Comparison of ENCODE assay signal across 24 cellular contexts in the genomic region with DNA sequence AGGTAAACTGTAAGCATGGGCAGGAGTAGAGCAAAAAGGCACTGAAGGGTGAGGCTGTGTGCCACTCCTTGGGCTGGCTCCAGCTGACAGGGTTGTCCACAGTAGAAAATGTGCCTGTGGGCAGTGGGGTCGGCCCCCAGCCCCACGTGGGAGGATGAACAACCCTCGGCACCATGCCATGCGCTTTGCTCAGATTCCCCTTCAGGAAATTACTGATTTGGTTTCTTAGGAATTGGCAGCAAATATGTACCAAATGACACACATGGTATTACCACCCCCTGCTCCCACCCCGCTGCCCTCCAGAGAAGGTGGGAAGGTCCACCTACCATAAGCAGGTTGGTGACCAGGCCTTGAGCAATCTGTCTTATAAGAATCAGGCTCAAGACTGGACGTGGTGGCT.
"Had no signal": no experiment of that assay in that cellular context is flagged by ENCODE, and none has a peak within 500 bp of the region (broad histone marks: within the 10 kb centered on the region; RNA-seq: fewer than 3 reads in every experiment).

No MANE protein-coding gene starts in this region.

- H3K9me3 ChIP-seq: Peyer's patch, SJSA1 had no signal

- H3K27ac ChIP-seq: SJSA1 had no signal

- H3K27me3 ChIP-seq: Peyer's patch, SJSA1 had no signal

- H3K4me1 ChIP-seq: SJSA1 had no signal

- ATAC-seq: activated CD8-positive, alpha-beta T cell treated with anti-CD3 and anti-CD28 coated beads, Interleukin-2, amount 10 ng/mL, durations not matched to agents 7 days and 5 days; activated naive CD8-positive, alpha-beta T cell treated with anti-CD3 and anti-CD28 coated beads, Interleukin-2, amount 50 U/mL, for 24 hours; PC-3 had no signal

- H3K36me3 ChIP-seq: SJSA1 had no signal

- H3K4me3 ChIP-seq: Peyer's patch, SJSA1 had no signal

- DNase-seq: activated CD4-positive, alpha-beta T cell treated with anti-CD3 and anti-CD28 coated beads, Interleukin-2, amount 10 ng/mL, durations not matched to agents 7 days and 5 days; activated CD4-positive, alpha-beta T cell treated with anti-CD3 and anti-CD28 coated beads, Interleukin-2, amount 50 U/mL, for 48 hours; activated CD8-positive, alpha-beta T cell treated with anti-CD3 and anti-CD28 coated beads, Interleukin-2, amount 10 ng/mL, durations not matched to agents 7 days and 5 days; activated naive CD4-positive, alpha-beta T cell treated with anti-CD3 and anti-CD28 coated beads, Interleukin-2, amount 10 ng/mL, durations not matched to agents 7 days and 5 days; activated naive CD8-positive, alpha-beta T cell treated with anti-CD3 and anti-CD28 coated beads, Interleukin-2, amount 50 U/mL, for 24 hours; activated T-cell treated with anti-CD3 and anti-CD28 coated beads, Interleukin-2, amount 50 U/mL, for 24 hours; anterior cingulate cortex; Karpas-422; KBM-7; NCI-H1048; NCI-H1105 treated with DMSO at 0.1 percent for 48 hours; NCI-H1436; NCI-H1694; NCI-H1930; NCI-H2081 treated with DMSO at 0.1 percent for 48 hours; NCI-H345; NCI-H524 treated with DMSO at 0.1 percent for 48 hours; NK-92 treated with Interleukin-12 subunit alpha and Interleukin-12 subunit beta, amount 100 ng/mL, for 24 hours; PC-3; RPMI8226; SHP77 treated with DMSO at 0.1 percent for 48 hours; SK-N-SH had no signal
